ENCODE assay signal across 8 cellular contexts in genomic region chr15:90293040-90293810, GRCh38. TPM values are rescaled to one million over a fixed set of nuclear protein-coding genes. Genes with fewer than 3 reads are reported as not detected.
DNase-seq lines count a peak whose midpoint lies in the region; ATAC-seq, FAIRE-seq and TF ChIP-seq lines count a peak whose summit lies in the region.
"Not testable (repeated sequence)": the region's sequence is repeated elsewhere in the genome, so short reads cannot be mapped to it uniquely, and the experiment has no call there.

No MANE protein-coding gene starts in this region.

- not testable (repeated sequence) for TF ChIP-seq EP300 in H1 (IDR thresholded peaks at IDR 0.05; ENCODE audit: borderline replicate concordance in 1 of 2, low read depth in 2 of 2, low read length in 2 of 2); HepG2 (IDR thresholded peaks at IDR 0.05; ENCODE audit: low read depth in 2 of 2, low read length in 2 of 2); HepG2 (CRISPR knock-in tag; IDR thresholded peaks at IDR 0.05; ENCODE audit: borderline replicate concordance)

- FAIRE-seq in H1 (lab: Jason Lieb, UNC) (peak; percentile 92), HepG2 (lab: Jason Lieb, UNC) (peak; percentile 92)

- not testable (repeated sequence) for TF ChIP-seq POLR2A in H1 (IDR thresholded peaks at IDR 0.05; ENCODE audit: control extremely low read depth in 1 of 2, low read depth in 2 of 2, low read length in 2 of 2); HepG2 (IDR thresholded peaks at IDR 0.05; ENCODE audit: insufficient read depth in 1 of 2, low read depth in 2 of 2, low read length in 2 of 2)

- peak overlapping the region; percentile 95; the same call in 1 of the 2 replicates for H2BK15ac ChIP-seq in H1 (ENCODE audit: low read length)

- CTCF ChIA-PET in H1 (lab: Charles Lee; ENCODE audit: partially characterized antibody) (interaction anchor here (0.7 to 4.6 kb wide), 51 partner anchors 8 to 639 kb away, joined by 3 to 46 read pairs (median 4); partner anchors contain the start of genes HDDC3 and NGRN), HepG2 (lab: Yijun Ruan, JAX; ENCODE audit: low intra/inter-chr PET ratio, low total read pairs) (interaction anchor here (1.4 kb wide), 1 partner anchor 74 kb away, joined by 3 read pairs; no protein-coding TSS in a partner anchor)

- H2AFZ ChIP-seq in H1 (ENCODE audit: low read length) = peak overlapping the region; percentile 85
- not testable (repeated sequence) for H2AFZ ChIP-seq in HepG2 (ENCODE audit: low read length)

- H3K56ac ChIP-seq in H1 (replicated peaks; ENCODE audit: insufficient read length, low read depth, low read length) = not testable (repeated sequence)

- H4K8ac ChIP-seq in H1 (ENCODE audit: extremely low read depth, insufficient read depth, low read length) = peak overlapping the region; percentile 92

- H3K9ac ChIP-seq in H1 (replicated peaks in 1 of 4; ENCODE audit: extremely low read depth in 1 of 4, low read depth in 3 of 4, low read length in 3 of 4); HepG2 (ENCODE audit: insufficient read depth, low read depth, low read length): not testable (repeated sequence)

- peak; percentile 13 for DNase-seq in 8988T
- DNase-seq in NCI-H146 (lab: John Stamatoyannopoulos, UW) = peak; percentile 95
- DNase-seq in SJSA1 (ENCODE audit: low read depth in 1 of 2, low spot score in 2 of 2) = peak; percentile 34 to 63
- peak; percentile 76 for DNase-seq in activated T-cell treated with anti-CD3 and anti-CD28 coated beads, Interleukin-2, amount 50 U/mL, for 1 hour
- DNase-seq in H1 (ENCODE audit: low read depth in 1 of 2, low spot score in 2 of 2) = peak; percentile 90 to 98
- peak; percentile 80 for DNase-seq in HepG2 (ENCODE audit: low spot score)
- peak; percentile 47 to 74 for DNase-seq in stimulated activated CD4-positive, alpha-beta T cell treated with anti-CD3 and anti-CD28 coated beads, Interleukin-15, amount 100 ng/mL, for 48 hours (ENCODE audit: low read depth in 2 of 2)

- TF ChIP-seq CTCF in GM12875 (IDR thresholded peaks at IDR 0.05; ENCODE audit: borderline replicate concordance, insufficient read depth, low read depth, low read length) (peak; percentile 91), H1 (IDR thresholded peaks at IDR 0.05; ENCODE audit: control extremely low read depth in 1 of 3, insufficient read depth in 1 of 3, low read depth in 1 of 3, low read length in 3 of 3) (peak; percentile 81 to 95 (median 94)), HepG2 (CRISPR knock-in tag; IDR thresholded peaks at IDR 0.05) (peak; percentile 98)

- H3K4me1 ChIP-seq in SJSA1 (replicated peaks); H1 (replicated peaks in 1 of 4; ENCODE audit: control insufficient read depth in 3 of 4, insufficient read depth in 4 of 4, low read length in 3 of 4): not testable (repeated sequence)
- peaks cover 11% of the 10 kb centered on the region for H3K4me1 ChIP-seq in HepG2 (ENCODE audit: insufficient read depth, low read length)

- H3K4me2 ChIP-seq in H1 (ENCODE audit: insufficient read depth in 1 of 2, low read depth in 2 of 2, low read length in 2 of 2) (peak overlapping the region in 1 of 2 experiments; percentile 12; a peak in 1 of 4 replicates), HepG2 (ENCODE audit: low read depth, low read length) (peak overlapping the region; percentile 70)

- POLR2A ChIA-PET in H1 (lab: Charles Lee; ENCODE audit: partially characterized antibody) = interaction anchor here (1.1 to 1.3 kb wide), 3 partner anchors 21 to 176 kb away, joined by 3 to 4 read pairs (median 3); no protein-coding TSS in a partner anchor
- POLR2A ChIA-PET in HepG2 (lab: Yijun Ruan, JAX) = not testable (repeated sequence)

- H3K4me3 ChIP-seq in GM12875 (ENCODE audit: low read depth, low read length); SJSA1; H1 (ENCODE audit: extremely low read depth in 1 of 4, insufficient read depth in 2 of 4, low read depth in 3 of 4, low read length in 4 of 4): not testable (repeated sequence)
- H3K4me3 ChIP-seq in HepG2 (replicated peaks in 1 of 3; ENCODE audit: insufficient read depth in 1 of 3, low read depth in 2 of 3, low read length in 3 of 3) = peak overlapping the region in 1 of 3 experiments; percentile 46; a peak in 1 of 6 replicates

- H2BK20ac ChIP-seq in H1 (ENCODE audit: low read length) = not testable (repeated sequence)

- H3K18ac ChIP-seq in H1 (ENCODE audit: extremely low read depth, low read length) = not testable (repeated sequence)

- not testable (repeated sequence) for H2BK120ac ChIP-seq in H1 (replicated peaks; ENCODE audit: low read depth, low read length)

- intact Hi-C loops in HepG2 (cut with micrococcal nuclease; ENCODE audit: unreplicated experiment) = not testable (repeated sequence)

- 50% methylated on average over 12 of the region's 13 CpGs; no CpG with 5 or more reads in 1 of the 2 experiments for WGBS in H1 (ENCODE audit: extremely low coverage in 1 of 2, insufficient coverage in 1 of 2, insufficient read length in 1 of 2, insufficient replicate concordance in 2 of 2, low coverage in 1 of 2, low lambda C conversion rate in 2 of 2, missing lambda C conversion rate in 1 of 2), 2 experiments
- whole genome bisulfite sequencing in HepG2 (ENCODE audit: low lambda C conversion rate) = 32% methylated on average over 9 of the region's 13 CpGs

- not testable (repeated sequence) for H2BK12ac ChIP-seq in H1 (ENCODE audit: low read depth, low read length)

- H3K4ac ChIP-seq in H1 (replicated peaks; ENCODE audit: insufficient read length, low read depth, low read length) = not testable (repeated sequence)

- BruUV-seq in HepG2 (replicated peaks; lab: Mats Ljungman, UMichigan) = not testable (repeated sequence)

- H4K5ac ChIP-seq in H1 (ENCODE audit: insufficient read length, low read depth, low read length) = peak overlapping the region; percentile 36

- not testable (repeated sequence) for H3K9me3 ChIP-seq in SJSA1 (replicated peaks); H1 (ENCODE audit: insufficient read depth in 2 of 2, low read depth in 1 of 2, low read length in 1 of 2); HepG2 (ENCODE audit: low read length)

- ATAC-seq in HepG2 = peak; percentile 96

- H3K27me3 ChIP-seq in SJSA1 (replicated peaks); H1 (replicated peaks in 1 of 4; ENCODE audit: control insufficient read depth in 3 of 4, extremely low read depth in 1 of 4, insufficient read depth in 3 of 4, low read length in 3 of 4); HepG2 (ENCODE audit: control insufficient read depth in 1 of 2, insufficient read depth in 2 of 2, low read length in 2 of 2): not testable (repeated sequence)

- not testable (repeated sequence) for H3K23ac ChIP-seq in H1 (ENCODE audit: insufficient read length)

- not testable (repeated sequence) for H4K91ac ChIP-seq in H1 (replicated peaks; ENCODE audit: insufficient read length, low read length)

- not testable (repeated sequence) for H3K79me1 ChIP-seq in H1 (ENCODE audit: low read depth, low read length)

- H3K27ac ChIP-seq in SJSA1; H1 (ENCODE audit: low read depth, low read length); HepG2 (ENCODE audit: extremely low read length, insufficient read depth, low read length): not testable (repeated sequence)

- not testable (repeated sequence) for H4K20me1 ChIP-seq in H1 (replicated peaks in 1 of 2; ENCODE audit: control insufficient read depth in 1 of 2, insufficient read depth in 2 of 2, low read length in 2 of 2); HepG2 (ENCODE audit: insufficient read depth, low read length)

- H3K36me3 ChIP-seq in SJSA1; H1 (ENCODE audit: control insufficient read depth in 2 of 4, insufficient read depth in 4 of 4, low read length in 3 of 4); HepG2 (replicated peaks in 1 of 2; ENCODE audit: control insufficient read depth in 1 of 2, insufficient read depth in 2 of 2, low read length in 2 of 2): not testable (repeated sequence)

- not testable (repeated sequence) for H3K23me2 ChIP-seq in H1 (ENCODE audit: low read depth, low read length)

- H2BK5ac ChIP-seq in H1 (ENCODE audit: low read depth, low read length) = peak overlapping the region; percentile 40; the same call in 1 of the 2 replicates

- not testable (repeated sequence) for H2AK5ac ChIP-seq in H1 (ENCODE audit: low read depth, low read length)

- H3K79me2 ChIP-seq in H1 (ENCODE audit: control insufficient read depth in 1 of 2, insufficient read depth in 2 of 2, low read length in 2 of 2); HepG2 (ENCODE audit: insufficient read depth, low read length): not testable (repeated sequence)

- in situ Hi-C loops in HepG2 (cut with HindIII; ENCODE audit: extremely low pct_ligation_motif_present, low pct_unique_long_range_greater_than_20kb) = not testable (repeated sequence)

- not testable (repeated sequence) for H3K14ac ChIP-seq in H1 (ENCODE audit: insufficient read length)

- TF ChIP-seq RAD21 in H1 (IDR thresholded peaks at IDR 0.05 in 1 of 2, conservative IDR thresholded peaks at IDR 0.05 in 1 of 2; ENCODE audit: low read depth in 2 of 2, low read length in 2 of 2) = peak; percentile 80 to 81
- peak; percentile 75 for TF ChIP-seq RAD21 in HepG2 (CRISPR knock-in tag; IDR thresholded peaks at IDR 0.05)

RNA-seq across cellular contexts. Expression of gene NGRN, which starts 27.8 kb away (rescaled TPM):
- total RNA-seq in SJSA1 (2014; rRNA removed; shearing (Covaris generic)) = 138 and 157 TPM in 2 replicates
- total RNA-seq in H1 (2021; fragmentation: NEBNext Ultra II Directional; extraction: Animal tissue kit (Norgen Biotek cat#: 25700)) = 101 and 102 TPM in 2 replicates
- polyA plus RNA-seq in H1 (2011; rRNA removed) (59.4 and 60.1 TPM in 2 replicates), HepG2 (2011; rRNA removed) (39.8 and 44.2 TPM in 2 replicates)
- polyA plus RNA-seq in H1 (2011; cell fraction: cytosol; rRNA removed) = 79.9 TPM
- polyA plus RNA-seq in H1 (2011; cell fraction: nucleus; rRNA removed) = 44.8 TPM
- 65.6 to 86.2 TPM (median 72.5 TPM) in 4 replicates for polyA plus RNA-seq in H1 (2012, experiment 1 of 2)
- 48.2 TPM for polyA plus RNA-seq in H1 (2012, experiment 2 of 2)
- polyA plus RNA-seq in H1 (2013, experiment 1 of 2) = 61.7 TPM
- polyA plus RNA-seq in H1 (2013, experiment 2 of 2) = 61.3 TPM
- polyA minus RNA-seq in H1 (2011; rRNA and poly(A)+ RNA removed) = 50.6 and 54.8 TPM in 2 replicates
- 22.3 TPM for polyA minus RNA-seq in H1 (2011; cell fraction: cytosol; rRNA and poly(A)+ RNA removed)
- 29.1 TPM for polyA minus RNA-seq in H1 (2011; cell fraction: nucleus; rRNA and poly(A)+ RNA removed)
- total RNA-seq in HepG2 (2016; rRNA removed; fragmentation: Illumina TruSeq; extraction: Trizol) = 63.7 and 77.7 TPM in 2 replicates
- 11.5 and 13.8 TPM in 2 replicates for total RNA-seq in HepG2 (2016; cell fraction: cytosol; rRNA removed; fragmentation: Illumina TruSeq; extraction: Trizol; ENCODE audit: low read depth)
- total RNA-seq in HepG2 (2016; cell fraction: insoluble cytoplasmic fraction; rRNA removed; fragmentation: Illumina TruSeq; extraction: Trizol) = 60.1 and 83.0 TPM in 2 replicates
- 39.4 and 40.9 TPM in 2 replicates for total RNA-seq in HepG2 (2016; cell fraction: membrane; rRNA removed; fragmentation: Illumina TruSeq; extraction: Trizol)
- 26.7 and 28.3 TPM in 2 replicates for total RNA-seq in HepG2 (2016; cell fraction: nucleus; rRNA removed; fragmentation: Illumina TruSeq; extraction: Trizol)
- 31.8 and 47.0 TPM in 2 replicates for polyA plus RNA-seq in HepG2 (2011; cell fraction: cytosol; rRNA removed)
- 12.2 and 16.6 TPM in 2 replicates for polyA plus RNA-seq in HepG2 (2011; cell fraction: nucleus; rRNA removed)
- 42.4 and 48.2 TPM in 2 replicates for polyA plus RNA-seq in HepG2 (2012)
- polyA plus RNA-seq in HepG2 (2016; cell fraction: cytosol; fragmentation: Illumina TruSeq; extraction: Trizol; ENCODE audit: low read depth) = 13.2 and 14.3 TPM in 2 replicates
- polyA plus RNA-seq in HepG2 (2016; cell fraction: insoluble cytoplasmic fraction; fragmentation: Illumina TruSeq; extraction: Trizol; ENCODE audit: low read depth) = 79.7 and 93.5 TPM in 2 replicates
- polyA plus RNA-seq in HepG2 (2016; cell fraction: membrane; fragmentation: Illumina TruSeq; extraction: Trizol; ENCODE audit: low read depth) = 29.5 and 31.6 TPM in 2 replicates
- polyA plus RNA-seq in HepG2 (2016; cell fraction: nucleus; fragmentation: Illumina TruSeq; extraction: Trizol; ENCODE audit: insufficient read depth, low read depth) = 39.0 and 42.2 TPM in 2 replicates
- polyA minus RNA-seq in HepG2 (2011; rRNA and poly(A)+ RNA removed; ENCODE audit: low replicate concordance) = 32.4 and 58.8 TPM in 2 replicates
- polyA minus RNA-seq in HepG2 (2011; cell fraction: cytosol; rRNA and poly(A)+ RNA removed) = 15.7 and 19.1 TPM in 2 replicates
- polyA minus RNA-seq in HepG2 (2011; cell fraction: nucleus; rRNA and poly(A)+ RNA removed) = 11.7 and 13.3 TPM in 2 replicates

RNA-seq across cellular contexts. Expression of gene TTLL13, which starts 43.9 kb away (rescaled TPM):
- not detected in 2 replicates for total RNA-seq in SJSA1 (2014; rRNA removed; shearing (Covaris generic))
- 0.19 TPM in 1 of 2 replicates, not detected in the other for total RNA-seq in H1 (2021; fragmentation: NEBNext Ultra II Directional; extraction: Animal tissue kit (Norgen Biotek cat#: 25700))
- polyA plus RNA-seq in H1 (2011; rRNA removed) (0.03 and 0.05 TPM in 2 replicates), HepG2 (2011; rRNA removed) (0.07 and 0.08 TPM in 2 replicates)
- polyA plus RNA-seq in H1 (2011; cell fraction: cytosol; rRNA removed) = not detected
- 0.16 TPM for polyA plus RNA-seq in H1 (2011; cell fraction: nucleus; rRNA removed)
- polyA plus RNA-seq in H1 (2012, experiment 1 of 2) = 0.39 TPM in 1 of 4 replicates, not detected in the others
- not detected for polyA plus RNA-seq in H1 (2012, experiment 2 of 2)
- 0.02 TPM for polyA plus RNA-seq in H1 (2013, experiment 1 of 2)
- 0.04 TPM for polyA plus RNA-seq in H1 (2013, experiment 2 of 2)
- 0.09 and 0.27 TPM in 2 replicates for polyA minus RNA-seq in H1 (2011; rRNA and poly(A)+ RNA removed)
- polyA minus RNA-seq in H1 (2011; cell fraction: cytosol; rRNA and poly(A)+ RNA removed) = not detected
- polyA minus RNA-seq in H1 (2011; cell fraction: nucleus; rRNA and poly(A)+ RNA removed) = not detected
- 0.29 TPM in 1 of 2 replicates, not detected in the other for total RNA-seq in HepG2 (2016; rRNA removed; fragmentation: Illumina TruSeq; extraction: Trizol)
- total RNA-seq in HepG2 (2016; cell fraction: cytosol; rRNA removed; fragmentation: Illumina TruSeq; extraction: Trizol; ENCODE audit: low read depth) = 0.09 TPM in 1 of 2 replicates, not detected in the other
- 0.11 TPM in 1 of 2 replicates, not detected in the other for total RNA-seq in HepG2 (2016; cell fraction: insoluble cytoplasmic fraction; rRNA removed; fragmentation: Illumina TruSeq; extraction: Trizol)
- 0.21 TPM in 1 of 2 replicates, not detected in the other for total RNA-seq in HepG2 (2016; cell fraction: membrane; rRNA removed; fragmentation: Illumina TruSeq; extraction: Trizol)
- 0.25 TPM in 1 of 2 replicates, not detected in the other for total RNA-seq in HepG2 (2016; cell fraction: nucleus; rRNA removed; fragmentation: Illumina TruSeq; extraction: Trizol)
- 0.04 and 0.14 TPM in 2 replicates for polyA plus RNA-seq in HepG2 (2011; cell fraction: cytosol; rRNA removed)
- polyA plus RNA-seq in HepG2 (2011; cell fraction: nucleus; rRNA removed) = 0.21 and 0.51 TPM in 2 replicates
- not detected in 2 replicates for polyA plus RNA-seq in HepG2 (2012)
- polyA plus RNA-seq in HepG2 (2016; cell fraction: cytosol; fragmentation: Illumina TruSeq; extraction: Trizol; ENCODE audit: low read depth) = not detected in 2 replicates
- polyA plus RNA-seq in HepG2 (2016; cell fraction: insoluble cytoplasmic fraction; fragmentation: Illumina TruSeq; extraction: Trizol; ENCODE audit: low read depth) = not detected in 2 replicates
- 0.09 TPM in 1 of 2 replicates, not detected in the other for polyA plus RNA-seq in HepG2 (2016; cell fraction: membrane; fragmentation: Illumina TruSeq; extraction: Trizol; ENCODE audit: low read depth)
- 0.28 TPM in 1 of 2 replicates, not detected in the other for polyA plus RNA-seq in HepG2 (2016; cell fraction: nucleus; fragmentation: Illumina TruSeq; extraction: Trizol; ENCODE audit: insufficient read depth, low read depth)
- not detected in 2 replicates for polyA minus RNA-seq in HepG2 (2011; rRNA and poly(A)+ RNA removed; ENCODE audit: low replicate concordance)
- not detected in 2 replicates for polyA minus RNA-seq in HepG2 (2011; cell fraction: cytosol; rRNA and poly(A)+ RNA removed)
- polyA minus RNA-seq in HepG2 (2011; cell fraction: nucleus; rRNA and poly(A)+ RNA removed) = 0.26 TPM in 1 of 2 replicates, not detected in the other

RNA-seq across cellular contexts. Expression of gene ZNF774, which starts 58.9 kb away (rescaled TPM):
- 0.66 and 4.1 TPM in 2 replicates for total RNA-seq in SJSA1 (2014; rRNA removed; shearing (Covaris generic))
- 2.3 and 2.6 TPM in 2 replicates for total RNA-seq in H1 (2021; fragmentation: NEBNext Ultra II Directional; extraction: Animal tissue kit (Norgen Biotek cat#: 25700))
- polyA plus RNA-seq in H1 (2011; rRNA removed) (0.82 and 0.96 TPM in 2 replicates), HepG2 (2011; rRNA removed) (0.59 and 0.61 TPM in 2 replicates)
- 1.3 TPM for polyA plus RNA-seq in H1 (2011; cell fraction: cytosol; rRNA removed)
- polyA plus RNA-seq in H1 (2011; cell fraction: nucleus; rRNA removed) = 1.5 TPM
- 1.1 to 1.5 TPM (median 1.4 TPM) in 4 replicates for polyA plus RNA-seq in H1 (2012, experiment 1 of 2)
- polyA plus RNA-seq in H1 (2012, experiment 2 of 2) = 0.59 TPM
- 1.5 TPM for polyA plus RNA-seq in H1 (2013, experiment 1 of 2)
- 1.7 TPM for polyA plus RNA-seq in H1 (2013, experiment 2 of 2)
- polyA minus RNA-seq in H1 (2011; rRNA and poly(A)+ RNA removed) = 1.4 and 1.5 TPM in 2 replicates
- 1.9 TPM for polyA minus RNA-seq in H1 (2011; cell fraction: cytosol; rRNA and poly(A)+ RNA removed)
- polyA minus RNA-seq in H1 (2011; cell fraction: nucleus; rRNA and poly(A)+ RNA removed) = 3.2 TPM
- total RNA-seq in HepG2 (2016; rRNA removed; fragmentation: Illumina TruSeq; extraction: Trizol) = 0.98 and 1.4 TPM in 2 replicates
- total RNA-seq in HepG2 (2016; cell fraction: cytosol; rRNA removed; fragmentation: Illumina TruSeq; extraction: Trizol; ENCODE audit: low read depth) = 0.09 and 1.2 TPM in 2 replicates
- 0.89 and 1.7 TPM in 2 replicates for total RNA-seq in HepG2 (2016; cell fraction: insoluble cytoplasmic fraction; rRNA removed; fragmentation: Illumina TruSeq; extraction: Trizol)
- total RNA-seq in HepG2 (2016; cell fraction: membrane; rRNA removed; fragmentation: Illumina TruSeq; extraction: Trizol) = 0.69 and 1.3 TPM in 2 replicates
- 0.78 and 1.6 TPM in 2 replicates for total RNA-seq in HepG2 (2016; cell fraction: nucleus; rRNA removed; fragmentation: Illumina TruSeq; extraction: Trizol)
- 0.31 and 0.60 TPM in 2 replicates for polyA plus RNA-seq in HepG2 (2011; cell fraction: cytosol; rRNA removed)
- 0.40 and 0.78 TPM in 2 replicates for polyA plus RNA-seq in HepG2 (2011; cell fraction: nucleus; rRNA removed)
- polyA plus RNA-seq in HepG2 (2012) = 0.52 and 0.92 TPM in 2 replicates
- polyA plus RNA-seq in HepG2 (2016; cell fraction: cytosol; fragmentation: Illumina TruSeq; extraction: Trizol; ENCODE audit: low read depth) = 1.0 and 1.1 TPM in 2 replicates
- polyA plus RNA-seq in HepG2 (2016; cell fraction: insoluble cytoplasmic fraction; fragmentation: Illumina TruSeq; extraction: Trizol; ENCODE audit: low read depth) = 0.79 and 1.3 TPM in 2 replicates
- 0.52 and 0.56 TPM in 2 replicates for polyA plus RNA-seq in HepG2 (2016; cell fraction: membrane; fragmentation: Illumina TruSeq; extraction: Trizol; ENCODE audit: low read depth)
- polyA plus RNA-seq in HepG2 (2016; cell fraction: nucleus; fragmentation: Illumina TruSeq; extraction: Trizol; ENCODE audit: insufficient read depth, low read depth) = 1.7 and 3.0 TPM in 2 replicates
- 0.54 and 2.1 TPM in 2 replicates for polyA minus RNA-seq in HepG2 (2011; rRNA and poly(A)+ RNA removed; ENCODE audit: low replicate concordance)
- 0.18 and 0.59 TPM in 2 replicates for polyA minus RNA-seq in HepG2 (2011; cell fraction: cytosol; rRNA and poly(A)+ RNA removed)
- 1.9 and 5.0 TPM in 2 replicates for polyA minus RNA-seq in HepG2 (2011; cell fraction: nucleus; rRNA and poly(A)+ RNA removed)

RNA-seq across cellular contexts. Expression of gene GDPGP1, which starts 59.2 kb away (rescaled TPM):
- total RNA-seq in SJSA1 (2014; rRNA removed; shearing (Covaris generic)) = 2.3 and 4.3 TPM in 2 replicates
- 3.7 and 5.6 TPM in 2 replicates for total RNA-seq in H1 (2021; fragmentation: NEBNext Ultra II Directional; extraction: Animal tissue kit (Norgen Biotek cat#: 25700))
- polyA plus RNA-seq in H1 (2011; rRNA removed) = 1.8 and 3.0 TPM in 2 replicates
- polyA plus RNA-seq in H1 (2011; cell fraction: cytosol; rRNA removed) = 2.1 TPM
- 4.1 TPM for polyA plus RNA-seq in H1 (2011; cell fraction: nucleus; rRNA removed)
- polyA plus RNA-seq in H1 (2012, experiment 1 of 2) = 2.3 to 4.1 TPM (median 3.7 TPM) in 4 replicates
- polyA plus RNA-seq in H1 (2012, experiment 2 of 2) = 2.6 TPM
- 1.9 TPM for polyA plus RNA-seq in H1 (2013, experiment 1 of 2)
- polyA plus RNA-seq in H1 (2013, experiment 2 of 2) = 1.5 TPM
- polyA minus RNA-seq in H1 (2011; rRNA and poly(A)+ RNA removed) = 9.6 and 10.3 TPM in 2 replicates
- 4.4 TPM for polyA minus RNA-seq in H1 (2011; cell fraction: cytosol; rRNA and poly(A)+ RNA removed)
- polyA minus RNA-seq in H1 (2011; cell fraction: nucleus; rRNA and poly(A)+ RNA removed) = 9.9 TPM
- total RNA-seq in HepG2 (2016; rRNA removed; fragmentation: Illumina TruSeq; extraction: Trizol) = 4.3 and 5.0 TPM in 2 replicates
- 1.2 TPM in 2 replicates for total RNA-seq in HepG2 (2016; cell fraction: cytosol; rRNA removed; fragmentation: Illumina TruSeq; extraction: Trizol; ENCODE audit: low read depth)
- 5.0 and 6.6 TPM in 2 replicates for total RNA-seq in HepG2 (2016; cell fraction: insoluble cytoplasmic fraction; rRNA removed; fragmentation: Illumina TruSeq; extraction: Trizol)
- total RNA-seq in HepG2 (2016; cell fraction: membrane; rRNA removed; fragmentation: Illumina TruSeq; extraction: Trizol) = 2.4 and 2.8 TPM in 2 replicates
- total RNA-seq in HepG2 (2016; cell fraction: nucleus; rRNA removed; fragmentation: Illumina TruSeq; extraction: Trizol) = 4.7 and 4.8 TPM in 2 replicates
- polyA plus RNA-seq in HepG2 (2011; rRNA removed) = 1.5 and 2.2 TPM in 2 replicates
- 0.83 and 1.3 TPM in 2 replicates for polyA plus RNA-seq in HepG2 (2011; cell fraction: cytosol; rRNA removed)
- polyA plus RNA-seq in HepG2 (2011; cell fraction: nucleus; rRNA removed) = 6.5 and 7.4 TPM in 2 replicates
- polyA plus RNA-seq in HepG2 (2012) = 0.84 and 1.2 TPM in 2 replicates
- polyA plus RNA-seq in HepG2 (2016; cell fraction: cytosol; fragmentation: Illumina TruSeq; extraction: Trizol; ENCODE audit: low read depth) = 0.17 and 0.42 TPM in 2 replicates
- 2.4 and 3.1 TPM in 2 replicates for polyA plus RNA-seq in HepG2 (2016; cell fraction: insoluble cytoplasmic fraction; fragmentation: Illumina TruSeq; extraction: Trizol; ENCODE audit: low read depth)
- 0.72 and 0.86 TPM in 2 replicates for polyA plus RNA-seq in HepG2 (2016; cell fraction: membrane; fragmentation: Illumina TruSeq; extraction: Trizol; ENCODE audit: low read depth)
- polyA plus RNA-seq in HepG2 (2016; cell fraction: nucleus; fragmentation: Illumina TruSeq; extraction: Trizol; ENCODE audit: insufficient read depth, low read depth) = 2.7 and 3.3 TPM in 2 replicates
- 18.9 and 23.4 TPM in 2 replicates for polyA minus RNA-seq in HepG2 (2011; rRNA and poly(A)+ RNA removed; ENCODE audit: low replicate concordance)
- 1.2 and 3.0 TPM in 2 replicates for polyA minus RNA-seq in HepG2 (2011; cell fraction: cytosol; rRNA and poly(A)+ RNA removed)
- polyA minus RNA-seq in HepG2 (2011; cell fraction: nucleus; rRNA and poly(A)+ RNA removed) = 12.5 and 15.4 TPM in 2 replicates

RNA-seq across cellular contexts. Expression of gene CIB1, which starts 59.5 kb away (rescaled TPM):
- total RNA-seq in SJSA1 (2014; rRNA removed; shearing (Covaris generic)) = 30.1 and 36.8 TPM in 2 replicates
- 26.0 and 29.1 TPM in 2 replicates for total RNA-seq in H1 (2021; fragmentation: NEBNext Ultra II Directional; extraction: Animal tissue kit (Norgen Biotek cat#: 25700))
- polyA plus RNA-seq in H1 (2011; rRNA removed) (50.4 and 63.5 TPM in 2 replicates), HepG2 (2011; rRNA removed) (72.7 and 73.6 TPM in 2 replicates)
- polyA plus RNA-seq in H1 (2011; cell fraction: cytosol; rRNA removed) = 38.4 TPM
- 45.0 TPM for polyA plus RNA-seq in H1 (2011; cell fraction: nucleus; rRNA removed)
- polyA plus RNA-seq in H1 (2012, experiment 1 of 2) = 23.9 to 40.2 TPM (median 38.3 TPM) in 4 replicates
- 39.5 TPM for polyA plus RNA-seq in H1 (2012, experiment 2 of 2)
- polyA plus RNA-seq in H1 (2013, experiment 1 of 2) = 34.1 TPM
- 34.8 TPM for polyA plus RNA-seq in H1 (2013, experiment 2 of 2)
- 11.5 and 15.4 TPM in 2 replicates for polyA minus RNA-seq in H1 (2011; rRNA and poly(A)+ RNA removed)
- polyA minus RNA-seq in H1 (2011; cell fraction: cytosol; rRNA and poly(A)+ RNA removed) = 10.4 TPM
- polyA minus RNA-seq in H1 (2011; cell fraction: nucleus; rRNA and poly(A)+ RNA removed) = 5.3 TPM
- 38.7 and 52.4 TPM in 2 replicates for total RNA-seq in HepG2 (2016; rRNA removed; fragmentation: Illumina TruSeq; extraction: Trizol)
- total RNA-seq in HepG2 (2016; cell fraction: cytosol; rRNA removed; fragmentation: Illumina TruSeq; extraction: Trizol; ENCODE audit: low read depth) = 18.8 and 20.6 TPM in 2 replicates
- 43.1 and 52.3 TPM in 2 replicates for total RNA-seq in HepG2 (2016; cell fraction: insoluble cytoplasmic fraction; rRNA removed; fragmentation: Illumina TruSeq; extraction: Trizol)
- 30.4 and 35.8 TPM in 2 replicates for total RNA-seq in HepG2 (2016; cell fraction: membrane; rRNA removed; fragmentation: Illumina TruSeq; extraction: Trizol)
- 22.1 and 24.2 TPM in 2 replicates for total RNA-seq in HepG2 (2016; cell fraction: nucleus; rRNA removed; fragmentation: Illumina TruSeq; extraction: Trizol)
- 50.7 and 83.9 TPM in 2 replicates for polyA plus RNA-seq in HepG2 (2011; cell fraction: cytosol; rRNA removed)
- 47.6 and 49.0 TPM in 2 replicates for polyA plus RNA-seq in HepG2 (2011; cell fraction: nucleus; rRNA removed)
- polyA plus RNA-seq in HepG2 (2012) = 22.9 and 33.8 TPM in 2 replicates
- polyA plus RNA-seq in HepG2 (2016; cell fraction: cytosol; fragmentation: Illumina TruSeq; extraction: Trizol; ENCODE audit: low read depth) = 38.0 and 44.9 TPM in 2 replicates
- 88.2 and 89.6 TPM in 2 replicates for polyA plus RNA-seq in HepG2 (2016; cell fraction: insoluble cytoplasmic fraction; fragmentation: Illumina TruSeq; extraction: Trizol; ENCODE audit: low read depth)
- 44.3 and 53.1 TPM in 2 replicates for polyA plus RNA-seq in HepG2 (2016; cell fraction: membrane; fragmentation: Illumina TruSeq; extraction: Trizol; ENCODE audit: low read depth)
- 71.0 and 73.3 TPM in 2 replicates for polyA plus RNA-seq in HepG2 (2016; cell fraction: nucleus; fragmentation: Illumina TruSeq; extraction: Trizol; ENCODE audit: insufficient read depth, low read depth)
- polyA minus RNA-seq in HepG2 (2011; rRNA and poly(A)+ RNA removed; ENCODE audit: low replicate concordance) = 45.8 and 91.0 TPM in 2 replicates
- 10.3 and 12.9 TPM in 2 replicates for polyA minus RNA-seq in HepG2 (2011; cell fraction: cytosol; rRNA and poly(A)+ RNA removed)
- 5.7 TPM in 2 replicates for polyA minus RNA-seq in HepG2 (2011; cell fraction: nucleus; rRNA and poly(A)+ RNA removed)

Comparison
In these comparisons a context has a peak if more than half of its experiments do, and no peak if none do; other contexts are left out.
1. DNase-seq: peak in every context shown above with its lines; median percentile 95 in NCI-H146; 94 in H1; 80 in HepG2; 76 in activated T-cell treated with anti-CD3 and anti-CD28 coated beads, Interleukin-2, amount 50 U/mL, for 1 hour; 60 in stimulated activated CD4-positive, alpha-beta T cell treated with anti-CD3 and anti-CD28 coated beads, Interleukin-15, amount 100 ng/mL, for 48 hours; 48 in SJSA1; 13 in 8988T.